ENCODE assay signal across 8 cellular contexts in genomic region chr9:137757613-137758029, GRCh38.
DNase-seq lines count a peak whose midpoint lies in the region; ATAC-seq and TF ChIP-seq lines count a peak whose summit lies in the region.

No MANE protein-coding gene starts in this region.

- TF ChIP-seq POLR2A in gastroesophageal sphincter (IDR thresholded peaks at IDR 0.05): no peak

- intact Hi-C loops in naive thymus-derived CD4-positive, alpha-beta T cell (cut with micrococcal nuclease): no loop called here

- H3K27me3 ChIP-seq in naive thymus-derived CD4-positive, alpha-beta T cell (ENCODE audit: control insufficient read depth in 2 of 2, insufficient read depth in 2 of 2, low read length in 2 of 2): no peaks in the 10 kb centered on the region
- H3K27me3 ChIP-seq in gastroesophageal sphincter: no peaks in the 10 kb centered on the region

- H3K36me3 Mint-ChIP-seq in activated T-helper 17 cell treated with anti-CD3 and anti-CD28 coated beads, Interleukin-2, amount 50 U/mL, for 72 hours (ENCODE audit: low read depth): peaks cover 94% of the 10 kb centered on the region
- H3K36me3 Mint-ChIP-seq in naive thymus-derived CD4-positive, alpha-beta T cell: peaks cover 33 to 76% (median 60%) of the 10 kb centered on the region in 5 donors

- peaks cover 5 to 91% (median 7%) of the 10 kb centered on the region in 3 experiments for H3K36me3 ChIP-seq in naive thymus-derived CD4-positive, alpha-beta T cell (ENCODE audit: control insufficient read depth in 2 of 3, insufficient read depth in 3 of 3, low read length in 3 of 3)
- H3K36me3 ChIP-seq in gastroesophageal sphincter: peaks cover 0 to 99% of the 10 kb centered on the region in 2 donors

- peaks cover 5% of the 10 kb centered on the region for H3K9me3 Mint-ChIP-seq in activated T-helper 17 cell treated with anti-CD3 and anti-CD28 coated beads, Interleukin-2, amount 50 U/mL, for 72 hours
- peaks cover 0 to 11% (median 2%) of the 10 kb centered on the region in 11 donors for H3K9me3 Mint-ChIP-seq in naive thymus-derived CD4-positive, alpha-beta T cell

- no peak overlapping the region for H3K4me3 ChIP-seq in naive thymus-derived CD4-positive, alpha-beta T cell (ENCODE audit: low read length)
- H3K4me3 ChIP-seq in gastroesophageal sphincter: no peak overlapping the region

- CTCF ChIA-PET in naive thymus-derived CD4-positive, alpha-beta T cell (lab: Charles Lee): no interaction called here

- H3K4me1 Mint-ChIP-seq in activated T-helper 17 cell treated with anti-CD3 and anti-CD28 coated beads, Interleukin-2, amount 50 U/mL, for 72 hours: peaks cover 40% of the 10 kb centered on the region
- H3K4me1 Mint-ChIP-seq in naive thymus-derived CD4-positive, alpha-beta T cell: peaks cover 9 to 43% (median 21%) of the 10 kb centered on the region in 7 donors

- H3K4me1 ChIP-seq in naive thymus-derived CD4-positive, alpha-beta T cell (ENCODE audit: control insufficient read depth in 2 of 2, insufficient read depth in 2 of 2, low read length in 2 of 2): peaks cover 0 to 16% of the 10 kb centered on the region in 2 donors
- H3K4me1 ChIP-seq in gastroesophageal sphincter: peaks cover 0 to 5% (median 0%) of the 10 kb centered on the region in 3 donors

- no peak for TF ChIP-seq EP300 in gastroesophageal sphincter (IDR thresholded peaks at IDR 0.05)

- no peaks in the 10 kb centered on the region for H3K27me3 Mint-ChIP-seq in activated T-helper 17 cell treated with anti-CD3 and anti-CD28 coated beads, Interleukin-2, amount 50 U/mL, for 72 hours
- no peaks in the 10 kb centered on the region for H3K27me3 Mint-ChIP-seq in naive thymus-derived CD4-positive, alpha-beta T cell

- H3K27ac ChIP-seq in naive thymus-derived CD4-positive, alpha-beta T cell (ENCODE audit: low read depth, low read length): no peak overlapping the region
- no peak overlapping the region for H3K27ac ChIP-seq in gastroesophageal sphincter

- no peak for TF ChIP-seq CTCF in gastroesophageal sphincter (IDR thresholded peaks at IDR 0.05)

- peak; percentile 76 for ATAC-seq in activated T-helper 17 cell treated with anti-CD3 and anti-CD28 coated beads, Interleukin-2, amount 50 U/mL, for 72 hours (replicated peaks)
- ATAC-seq in naive thymus-derived CD4-positive, alpha-beta T cell: peak; percentile 50
- ATAC-seq in GM21717 (IDR thresholded peaks at IDR 0.05; ENCODE audit: unreplicated experiment): no peak
- no peak for ATAC-seq in gastroesophageal sphincter
- no peak for ATAC-seq in GM18517 (IDR thresholded peaks at IDR 0.05; ENCODE audit: unreplicated experiment)

- peak overlapping the region; percentile 91 for H3K27ac Mint-ChIP-seq in activated T-helper 17 cell treated with anti-CD3 and anti-CD28 coated beads, Interleukin-2, amount 50 U/mL, for 72 hours
- H3K27ac Mint-ChIP-seq in naive thymus-derived CD4-positive, alpha-beta T cell: peak overlapping the region in 5 of 9 donors; percentile 7 to 59 (median 21)

- DNase-seq in ELR (ENCODE audit: low read depth): peak; percentile 83
- peak; percentile 79 for DNase-seq in HK-2 (ENCODE audit: unreplicated experiment)
- DNase-seq in naive thymus-derived CD4-positive, alpha-beta T cell: no peak
- no peak for DNase-seq in NCI-H2171 (lab: John Stamatoyannopoulos, UW)

- POLR2A ChIA-PET in naive thymus-derived CD4-positive, alpha-beta T cell (lab: Charles Lee): no interaction called here

- H3K4me3 Mint-ChIP-seq in activated T-helper 17 cell treated with anti-CD3 and anti-CD28 coated beads, Interleukin-2, amount 50 U/mL, for 72 hours: peak overlapping the region; percentile 73
- H3K4me3 Mint-ChIP-seq in naive thymus-derived CD4-positive, alpha-beta T cell: peak overlapping the region in 2 of 10 donors; percentile 4 to 35

- 86 to 90% methylated on average over 4 to 5 of the region's 9 CpGs for WGBS in gastroesophageal sphincter (ENCODE audit: low coverage in 1 of 2), 2 donors

- H3K9me3 ChIP-seq in naive thymus-derived CD4-positive, alpha-beta T cell (ENCODE audit: control insufficient read depth in 2 of 3, low read length in 3 of 3): peaks cover 0 to 7% (median 0%) of the 10 kb centered on the region in 3 experiments
- peaks cover 0 to 7% (median 0%) of the 10 kb centered on the region in 3 donors for H3K9me3 ChIP-seq in gastroesophageal sphincter

Comparison
In these comparisons a context has a peak if more than half of its experiments do, and no peak if none do; other contexts are left out.
1. DNase-seq: peak in ELR (single experiment) and HK-2 (single experiment); none in naive thymus-derived CD4-positive, alpha-beta T cell (0 of 9) and NCI-H2171 (single experiment).
2. ATAC-seq: peak in activated T-helper 17 cell treated with anti-CD3 and anti-CD28 coated beads, Interleukin-2, amount 50 U/mL, for 72 hours (single experiment) and naive thymus-derived CD4-positive, alpha-beta T cell (single experiment); none in GM21717 (single experiment), gastroesophageal sphincter (single experiment) and GM18517 (single experiment).